8 cellular contexts compared by ENCODE assay signal in genomic region chr15:67063689-67064606, GRCh38. TPM values are rescaled to one million over a fixed set of nuclear protein-coding genes. Genes with fewer than 3 reads are reported as not detected.
A peak's percentile ranks its signal among the peaks of the same experiment; 100 is the strongest.
DNase-seq lines count a peak whose midpoint lies in the region; ATAC-seq and TF ChIP-seq lines count a peak whose summit lies in the region.

No MANE protein-coding gene starts in this region.

- H3K27ac Mint-ChIP-seq in chondrocyte (ENCODE audit: unreplicated experiment) (no peak overlapping the region), naive B cell (peak overlapping the region; percentile 30 to 99 (median 88))

- peaks cover 37% of the 10 kb centered on the region for H3K4me1 Mint-ChIP-seq in chondrocyte (ENCODE audit: low read depth)
- peaks cover 34 to 53% (median 37%) of the 10 kb centered on the region in 3 donors for H3K4me1 Mint-ChIP-seq in naive B cell

- peak in 1 of 2 donors; percentile 37 for ATAC-seq in naive B cell (ENCODE audit: low read depth in 2 of 2)
- ATAC-seq in GM18511 (IDR thresholded peaks at IDR 0.05; ENCODE audit: unreplicated experiment): no peak

- peak overlapping the region in 1 of 2 donors; percentile 95 for H3K27ac ChIP-seq in coronary artery

- H3K4me3 Mint-ChIP-seq in chondrocyte (ENCODE audit: unreplicated experiment) (peak overlapping the region; percentile 17), naive B cell (peak overlapping the region; percentile 73 to 95 (median 82))

- H3K27me3 Mint-ChIP-seq in chondrocyte (ENCODE audit: low read depth): no peaks in the 10 kb centered on the region
- no peaks in the 10 kb centered on the region for H3K27me3 Mint-ChIP-seq in naive B cell

- H3K9me3 Mint-ChIP-seq in chondrocyte (ENCODE audit: low read depth): no peaks in the 10 kb centered on the region
- H3K9me3 Mint-ChIP-seq in naive B cell: no peaks in the 10 kb centered on the region

- no peak for TF ChIP-seq CTCF in chondrocyte (IDR thresholded peaks at IDR 0.05)
- TF ChIP-seq CTCF in coronary artery (IDR thresholded peaks at IDR 0.05): no peak

- DNase-seq in COLO668 (lab: John Stamatoyannopoulos, UW; ENCODE audit: unreplicated experiment) (peak; percentile 77), NCI-H510A (lab: John Stamatoyannopoulos, UW) (peak; percentile 63), chondrocyte (ENCODE audit: low spot score) (no peak), naive B cell (no peak), OCI-M1 (lab: John Stamatoyannopoulos, UW) (no peak), coronary artery (ENCODE audit: low spot score) (no peak), NOMO-1 treated with DMSO at 0.1 percent for 48 hours (lab: John Stamatoyannopoulos, UW; ENCODE audit: unreplicated experiment) (no peak)

- no peak overlapping the region for H3K4me3 ChIP-seq in coronary artery

- H3K36me3 Mint-ChIP-seq in chondrocyte (ENCODE audit: low read depth) (peaks cover 1% of the 10 kb centered on the region), naive B cell (no peaks in the 10 kb centered on the region)

RNA-seq across cellular contexts. Expression of gene SMAD3, which starts 1.5 kb away (rescaled TPM):
- total RNA-seq in chondrocyte: 19.0 to 27.2 TPM (median 23.2 TPM) in 3 replicates
- 10 to 100 TPM; 34.7 to 68.7 (median 38.0) TPM for polyA plus RNA-seq in naive B cell (ENCODE audit: low read depth in 6 of 6)

Comparison
In these comparisons a context has a peak if more than half of its experiments do, and no peak if none do; other contexts are left out.
1. DNase-seq: peak in COLO668 (single experiment) and NCI-H510A (single experiment); none in chondrocyte (single experiment), naive B cell (single experiment), OCI-M1 (single experiment), coronary artery (single experiment) and NOMO-1 treated with DMSO at 0.1 percent for 48 hours (single experiment).